8 cellular contexts compared by ENCODE assay signal in genomic region chr5:134145779-134146581, GRCh38. TPM values are rescaled to one million over a fixed set of nuclear protein-coding genes. Genes with fewer than 3 reads are reported as not detected.
DNase-seq lines count a peak whose midpoint lies in the region; ATAC-seq and TF ChIP-seq lines count a peak whose summit lies in the region.

No MANE protein-coding gene starts in this region.

- no peaks in the 10 kb centered on the region for H3K27me3 ChIP-seq in right lobe of liver

- H3K4me3 Mint-ChIP-seq in activated CD4-positive, alpha-beta T cell treated with anti-CD3 and anti-CD28 coated beads, Interleukin-2, amount 10 ng/mL, durations not matched to agents 7 days and 5 days: no peak overlapping the region

- no peaks in the 10 kb centered on the region for H3K27me3 Mint-ChIP-seq in activated CD4-positive, alpha-beta T cell treated with anti-CD3 and anti-CD28 coated beads, Interleukin-2, amount 10 ng/mL, durations not matched to agents 7 days and 5 days

- H3K4me1 Mint-ChIP-seq in activated CD4-positive, alpha-beta T cell treated with anti-CD3 and anti-CD28 coated beads, Interleukin-2, amount 10 ng/mL, durations not matched to agents 7 days and 5 days: peaks cover 53% of the 10 kb centered on the region

- H3K27ac ChIP-seq in coronary artery (no peak overlapping the region), right lobe of liver (no peak overlapping the region)

- no peaks in the 10 kb centered on the region for H3K9me3 ChIP-seq in right lobe of liver

- peak; percentile 52 for DNase-seq in GM04504 (ENCODE audit: low read depth)
- DNase-seq in NCI-H2227 treated with DMSO at 0.1 percent for 48 hours (lab: John Stamatoyannopoulos, UW): peak; percentile 48
- DNase-seq in activated CD4-positive, alpha-beta T cell treated with anti-CD3 and anti-CD28 coated beads, Interleukin-2, amount 10 ng/mL, durations not matched to agents 7 days and 5 days: peak; percentile 85
- DNase-seq in coronary artery (ENCODE audit: low spot score): no peak
- DNase-seq in right lobe of liver: peak in 2 of 3 donors; percentile 73 to 76
- peak; percentile 65 to 81 (median 73) for DNase-seq in stimulated activated CD4-positive, alpha-beta T cell treated with anti-CD3 and anti-CD28 coated beads, TNF-alpha, amount 100 ng/mL, for 4 hours (ENCODE audit: low read depth in 3 of 3)

- peaks cover 4 to 46% (median 11%) of the 10 kb centered on the region in 4 donors for H3K36me3 ChIP-seq in right lobe of liver

- peaks cover 76% of the 10 kb centered on the region for H3K36me3 Mint-ChIP-seq in activated CD4-positive, alpha-beta T cell treated with anti-CD3 and anti-CD28 coated beads, Interleukin-2, amount 10 ng/mL, durations not matched to agents 7 days and 5 days (ENCODE audit: low read depth)

- POLR2A ChIA-PET in activated CD4-positive, alpha-beta T cell treated with anti-CD3 and anti-CD28 coated beads, Interleukin-2, amount 10 ng/mL, durations not matched to agents 7 days and 5 days (lab: Charles Lee): interaction anchor here (0.5 to 0.6 kb wide), 2 partner anchors 15 to 125 kb away, joined by 3 read pairs; no protein-coding TSS in a partner anchor

- 86% methylated on average over 10 of the region's 13 CpGs for WGBS in right lobe of liver (ENCODE audit: insufficient coverage, low coverage, low lambda C conversion rate, missing lambda C conversion rate)

- CTCF ChIA-PET in activated CD4-positive, alpha-beta T cell treated with anti-CD3 and anti-CD28 coated beads, Interleukin-2, amount 10 ng/mL, durations not matched to agents 7 days and 5 days (lab: Charles Lee): interaction anchor here (1.2 to 5.2 kb wide), 8 partner anchors 8 to 120 kb away, joined by 3 to 53 read pairs (median 6); no protein-coding TSS in a partner anchor

- TF ChIP-seq CTCF in coronary artery (IDR thresholded peaks at IDR 0.05) (peak; percentile 91), right lobe of liver (IDR thresholded peaks at IDR 0.05) (peak; percentile 84 to 97 (median 96))

- H3K4me3 ChIP-seq in coronary artery: no peak overlapping the region
- no peak overlapping the region for H3K4me3 ChIP-seq in right lobe of liver

- intact Hi-C loops in right lobe of liver (cut with DNase I): no loop called here

- TF ChIP-seq POLR2A in right lobe of liver (IDR thresholded peaks at IDR 0.05) (no peak), GM18505 (IDR thresholded peaks at IDR 0.05; ENCODE audit: borderline replicate concordance, extremely low read depth, insufficient read depth, insufficient read length) (no peak)

- H3K4me1 ChIP-seq in right lobe of liver: peaks cover 0 to 17% (median 4%) of the 10 kb centered on the region in 4 donors

- H3K9me3 Mint-ChIP-seq in activated CD4-positive, alpha-beta T cell treated with anti-CD3 and anti-CD28 coated beads, Interleukin-2, amount 10 ng/mL, durations not matched to agents 7 days and 5 days: no peaks in the 10 kb centered on the region

- H3K27ac Mint-ChIP-seq in activated CD4-positive, alpha-beta T cell treated with anti-CD3 and anti-CD28 coated beads, Interleukin-2, amount 10 ng/mL, durations not matched to agents 7 days and 5 days: peak overlapping the region; percentile 14

- ATAC-seq in HG02642 (IDR thresholded peaks at IDR 0.05; ENCODE audit: poor library complexity, unreplicated experiment) (peak; percentile 66), right lobe of liver (peak; percentile 85 to 90 (median 86)), GM18505 (IDR thresholded peaks at IDR 0.05; ENCODE audit: unreplicated experiment) (no peak)

RNA-seq across cellular contexts. Expression of gene SKP1, which starts 30.8 kb away (rescaled TPM):
- 100 to 1,000 TPM; 194 to 197 TPM for total RNA-seq in activated CD4-positive, alpha-beta T cell treated with anti-CD3 and anti-CD28 coated beads, Interleukin-2, amount 10 ng/mL, durations not matched to agents 7 days and 5 days
- total RNA-seq in right lobe of liver: 100 to 1,000 TPM; 125 to 186 (median 149) TPM

RNA-seq across cellular contexts. Expression of gene TCF7, which starts 31.5 kb away (rescaled TPM):
- 100 to 1,000 TPM; 271 to 283 TPM for total RNA-seq in activated CD4-positive, alpha-beta T cell treated with anti-CD3 and anti-CD28 coated beads, Interleukin-2, amount 10 ng/mL, durations not matched to agents 7 days and 5 days
- total RNA-seq in right lobe of liver: 1 to 10 TPM; 2.0 to 3.8 (median 2.7) TPM

Comparison
In these comparisons a context has a peak if more than half of its experiments do, and no peak if none do; other contexts are left out.
1. RNA of gene TCF7, which starts 31.5 kb away (total RNA-seq): 271 to 283 TPM in activated CD4-positive, alpha-beta T cell treated with anti-CD3 and anti-CD28 coated beads, Interleukin-2, amount 10 ng/mL, durations not matched to agents 7 days and 5 days; 2.0 to 3.8 TPM in right lobe of liver; every median in the first group is over 10 times any median in the second.